Comparison of ENCODE assay signal across 25 cellular contexts in the genomic region with DNA sequence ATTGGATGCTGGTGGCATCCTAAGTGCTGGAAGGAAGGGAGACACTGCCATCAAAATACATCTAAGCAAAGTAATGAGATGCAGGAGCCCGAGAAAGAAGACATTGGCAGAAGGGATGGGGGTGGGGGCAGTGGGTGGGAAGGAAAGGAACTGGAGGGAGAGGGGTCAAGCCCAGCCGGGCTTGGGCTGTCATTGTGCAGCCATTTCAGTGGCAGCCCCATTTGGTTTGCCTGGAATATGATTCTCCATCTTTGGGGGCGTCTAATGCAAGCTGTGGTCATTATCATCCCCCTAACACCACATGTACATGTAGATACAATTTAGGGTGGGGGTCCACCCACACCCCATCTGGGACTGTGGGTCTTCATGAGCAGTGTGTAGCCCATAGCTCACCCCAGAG. TPM values are rescaled to one million over a fixed set of nuclear protein-coding genes. Genes with fewer than 3 reads are reported as not detected.
"Had no signal": no experiment of that assay in that cellular context is flagged by ENCODE, and none has a peak within 500 bp of the region (broad histone marks: within the 10 kb centered on the region; RNA-seq: fewer than 3 reads in every experiment).

No MANE protein-coding gene starts in this region.

- ATAC-seq: activated CD8-positive, alpha-beta T cell treated with anti-CD3 and anti-CD28 coated beads for 36 hours; foreskin keratinocyte; right lobe of liver; SK-N-SH treated with all-trans-retinoic acid at 6 μM for 48 hours; stimulated activated memory B cell treated with anti-CD40 and anti-IgM and Interleukin-4, amounts not matched to agents 10 μg/mL and 1 μg/mL and 100 μg/mL, for 72 hours; T-cell had no signal

- H3K27ac ChIP-seq: epithelial cell of prostate, foreskin keratinocyte had no signal

- H3K36me3 ChIP-seq: breast epithelium, right lobe of liver had no signal

- H3K9me3 ChIP-seq: breast epithelium, right lobe of liver had no signal

- DNase-seq: activated CD4-positive, alpha-beta T cell treated with anti-CD3 and anti-CD28 coated beads, Interleukin-2, amount 10 ng/mL, durations not matched to agents 24 days and 14 days; activated CD4-positive, CD25-positive, alpha-beta regulatory T cell; activated CD8-positive, alpha-beta T cell treated with anti-CD3 and anti-CD28 coated beads for 36 hours; activated naive CD4-positive, alpha-beta T cell treated with Interleukin-2 at 50 U/mL for 16 hours; activated T-cell treated with anti-CD3 and anti-CD28 coated beads, Interleukin-2, amount 50 U/mL, for 1 hour; foreskin keratinocyte; glutamatergic neuron; islet precursor cell; right lobe of liver; SIG-M5; small intestine; stimulated activated CD4-positive, alpha-beta T cell treated with anti-CD3 and anti-CD28 coated beads, Interleukin-4, amount 100 ng/mL, for 1 hour; T-cell; T-helper 9 cell; trophoblast cell had no signal

- H3K4me1 ChIP-seq: breast epithelium, foreskin keratinocyte had no signal

- H3K27me3 ChIP-seq: breast epithelium, right lobe of liver had no signal

- H3K4me3 ChIP-seq: breast epithelium, right lobe of liver had no signal

RNA-seq across cellular contexts. Expression of gene ACCSL, which starts 13.9 kb away (rescaled TPM):
- total RNA-seq: activated CD4-positive, alpha-beta T cell treated with anti-CD3 and anti-CD28 coated beads, Interleukin-2, amount 10 ng/mL, durations not matched to agents 24 days and 14 days; activated CD8-positive, alpha-beta T cell treated with anti-CD3 and anti-CD28 coated beads for 36 hours; activated T-helper 2 cell treated with anti-CD3 and anti-CD28 coated beads, Interferon-gamma antibody, Interleukin-2, Interleukin-4, amounts not matched to agents 10 μg/mL and 5 μg/mL and 100 μg/mL, durations not matched to agents 14 hours and 24 hours and 36 hours; breast epithelium; cerebellum; dermis microvascular lymphatic vessel endothelial cell; fibroblast of lung; foreskin keratinocyte; osteoblast; pulmonary artery endothelial cell; right lobe of liver; T-cell had no signal
